In genomic region chr2:32008811-32009478, GRCh38 we compare ENCODE assay signal across 8 cellular contexts. TPM values are rescaled to one million over a fixed set of nuclear protein-coding genes. Genes with fewer than 3 reads are reported as not detected.
DNase-seq lines count a peak whose midpoint lies in the region; ATAC-seq and TF ChIP-seq lines count a peak whose summit lies in the region.

No MANE protein-coding gene starts in this region.

- H3K27ac ChIP-seq in 22Rv1 (peak overlapping the region; percentile 95), Peyer's patch (peak overlapping the region; percentile 65 to 99 (median 93)), colonic mucosa (peak overlapping the region; percentile 85), mucosa of rectum (ENCODE audit: low read depth in 2 of 2, low read length in 2 of 2) (peak overlapping the region; percentile 79 to 81), urinary bladder (ENCODE audit: low read depth) (peak overlapping the region; percentile 72)

- H3K9me3 ChIP-seq in Peyer's patch (no peaks in the 10 kb centered on the region), colonic mucosa (no peaks in the 10 kb centered on the region), mucosa of rectum (ENCODE audit: control insufficient read depth in 2 of 2, low read length in 2 of 2) (no peaks in the 10 kb centered on the region)

- no peak for TF ChIP-seq POLR2A in Peyer's patch (IDR thresholded peaks at IDR 0.05)

- H3K4me3 ChIP-seq in Peyer's patch, result peak overlapping the region; percentile 61 to 99 (median 85)
- peak overlapping the region; percentile 62 for H3K4me3 ChIP-seq in colonic mucosa
- peak overlapping the region; percentile 85 to 89 for H3K4me3 ChIP-seq in mucosa of rectum (ENCODE audit: low read length in 2 of 2)
- H3K4me3 ChIP-seq in urinary bladder (ENCODE audit: low read depth, low read length), result peak overlapping the region; percentile 87

- no peak for TF ChIP-seq CTCF in 22Rv1 (IDR thresholded peaks at IDR 0.05)
- no peak for TF ChIP-seq CTCF in Peyer's patch (IDR thresholded peaks at IDR 0.05)
- TF ChIP-seq CTCF in colonic mucosa (IDR thresholded peaks at IDR 0.05), result no peak

- peak overlapping the region; percentile 75 to 91 for H3K9ac ChIP-seq in colonic mucosa (ENCODE audit: low read depth in 2 of 2, low read length in 2 of 2)
- peak overlapping the region; percentile 70 to 84 for H3K9ac ChIP-seq in mucosa of rectum (ENCODE audit: low read depth in 1 of 2, low read length in 2 of 2)

- H3K36me3 ChIP-seq in Peyer's patch (no peaks in the 10 kb centered on the region), colonic mucosa (no peaks in the 10 kb centered on the region), mucosa of rectum (ENCODE audit: control insufficient read depth in 2 of 2, insufficient read depth in 2 of 2, low read length in 2 of 2) (no peaks in the 10 kb centered on the region), urinary bladder (ENCODE audit: insufficient read depth) (no peaks in the 10 kb centered on the region)

- ATAC-seq in GM19328 (IDR thresholded peaks at IDR 0.05; ENCODE audit: unreplicated experiment) (no peak), HG03135 (IDR thresholded peaks at IDR 0.05; ENCODE audit: unreplicated experiment) (no peak)

- DNase-seq in EL (peak; percentile 32), Peyer's patch (no peak), colonic mucosa (peak; percentile 34)

- intact Hi-C loops in colonic mucosa (cut with DNase I), result loop anchor here (2.0 kb wide), 1 partner anchor 54 kb away; the partner anchor contains the start of gene SPAST

- H3K4me1 ChIP-seq in Peyer's patch (peaks cover 3 to 25% (median 6%) of the 10 kb centered on the region in 4 donors), colonic mucosa (peaks cover 4% of the 10 kb centered on the region), mucosa of rectum (ENCODE audit: control insufficient read depth in 2 of 2, insufficient read depth in 2 of 2, low read length in 2 of 2) (peaks cover 0 to 25% of the 10 kb centered on the region in 2 donors), urinary bladder (ENCODE audit: insufficient read depth) (no peaks in the 10 kb centered on the region)

- H3K27me3 ChIP-seq in Peyer's patch, result no peaks in the 10 kb centered on the region
- H3K27me3 ChIP-seq in colonic mucosa, result no peaks in the 10 kb centered on the region
- no peaks in the 10 kb centered on the region for H3K27me3 ChIP-seq in mucosa of rectum (ENCODE audit: control insufficient read depth in 2 of 2, insufficient read depth in 2 of 2, low read length in 2 of 2)

- 2% methylated on average over 9 of the region's 9 CpGs for WGBS in urinary bladder

RNA-seq across cellular contexts. Expression of gene MEMO1, which starts 1.9 kb away (rescaled TPM):
- total RNA-seq in Peyer's patch, result 10 to 100 TPM in 3 of 4 donors, 1 to 10 TPM in 1; 5.2 to 27.3 (median 21.7) TPM
- 10 to 100 TPM; 31.5 to 38.8 TPM for total RNA-seq in colonic mucosa
- total RNA-seq in urinary bladder, result 56.0 TPM
- 34.7 TPM for polyA plus RNA-seq in urinary bladder

RNA-seq across cellular contexts. Expression of gene DPY30, which starts 30.7 kb away (rescaled TPM):
- total RNA-seq in Peyer's patch (10 to 100 TPM; 29.5 to 45.4 (median 36.3) TPM), colonic mucosa (10 to 100 TPM; 57.1 to 61.8 TPM), urinary bladder (59.8 TPM)
- polyA plus RNA-seq in urinary bladder, result 77.1 TPM

RNA-seq across cellular contexts. Expression of gene SPAST, which starts 54.4 kb away (rescaled TPM):
- total RNA-seq in Peyer's patch (10 to 100 TPM; 18.2 to 46.9 (median 23.4) TPM), colonic mucosa (10 to 100 TPM; 15.9 to 18.6 TPM), urinary bladder (50.2 TPM)
- polyA plus RNA-seq in urinary bladder, result 6.8 TPM

Comparison
In these comparisons a context has a peak if more than half of its experiments do, and no peak if none do; other contexts are left out.
1. DNase-seq: peak in EL (single experiment) and colonic mucosa (single experiment); none in Peyer's patch (0 of 3).
2. Peak in every context shown above with its lines, with median percentiles within 50 percentile points of each other: H3K27ac ChIP-seq and H3K4me3 ChIP-seq.